Comparison of ENCODE assay signal across 12 cellular contexts in genomic region chr6:2881358-2881885, GRCh38. TPM values are rescaled to one million over a fixed set of nuclear protein-coding genes. Genes with fewer than 3 reads are reported as not detected.
DNase-seq lines count a peak whose midpoint lies in the region; ATAC-seq and TF ChIP-seq lines count a peak whose summit lies in the region.
"Had no signal": no experiment of that assay in that cellular context is flagged by ENCODE, and none has a peak within 500 bp of the region (broad histone marks: within the 10 kb centered on the region; RNA-seq: fewer than 3 reads in every experiment).

No MANE protein-coding gene starts in this region.

- intact Hi-C loops in transverse colon (cut with DNase I; ENCODE audit: low total_unique reads) = no loop called here

- H3K27ac ChIP-seq in transverse colon = peak overlapping the region; percentile 4 to 35 (median 18)

- no peak for TF ChIP-seq POLR2A in transverse colon (IDR thresholded peaks at IDR 0.05)

- H3K4me1 Mint-ChIP-seq in stimulated activated naive CD8-positive, alpha-beta T cell treated with anti-CD3 and anti-CD28 coated beads, Interleukin-15, Interleukin-2, amounts not matched to agents 100 ng/mL and 50 ng/mL, for 24 hours (ENCODE audit: low read depth) = peaks cover 84% of the 10 kb centered on the region
- H3K4me1 Mint-ChIP-seq in T-helper 2 cell treated with Interferon-gamma antibody and Interleukin-4, amounts not matched to agents 5 μg/mL and 100 μg/mL, for 36 hours (ENCODE audit: low read depth) = peaks cover 67% of the 10 kb centered on the region

- peaks cover 31% of the 10 kb centered on the region for H3K36me3 Mint-ChIP-seq in stimulated activated naive CD8-positive, alpha-beta T cell treated with anti-CD3 and anti-CD28 coated beads, Interleukin-15, Interleukin-2, amounts not matched to agents 100 ng/mL and 50 ng/mL, for 24 hours (ENCODE audit: low read depth)
- peaks cover 37% of the 10 kb centered on the region for H3K36me3 Mint-ChIP-seq in T-helper 2 cell treated with Interferon-gamma antibody and Interleukin-4, amounts not matched to agents 5 μg/mL and 100 μg/mL, for 36 hours (ENCODE audit: low read depth)

- no peak for TF ChIP-seq CTCF in transverse colon (IDR thresholded peaks at IDR 0.05)

- no peaks in the 10 kb centered on the region for H3K27me3 Mint-ChIP-seq in stimulated activated naive CD8-positive, alpha-beta T cell treated with anti-CD3 and anti-CD28 coated beads, Interleukin-15, Interleukin-2, amounts not matched to agents 100 ng/mL and 50 ng/mL, for 24 hours
- no peaks in the 10 kb centered on the region for H3K27me3 Mint-ChIP-seq in T-helper 2 cell treated with Interferon-gamma antibody and Interleukin-4, amounts not matched to agents 5 μg/mL and 100 μg/mL, for 36 hours (ENCODE audit: low read depth)

- no peaks in the 10 kb centered on the region for H3K36me3 ChIP-seq in transverse colon
- H3K36me3 ChIP-seq: esophagus squamous epithelium had no signal

- peaks cover 6 to 22% (median 16%) of the 10 kb centered on the region in 4 donors for H3K4me1 ChIP-seq in transverse colon

- H3K4me3 Mint-ChIP-seq in stimulated activated naive CD8-positive, alpha-beta T cell treated with anti-CD3 and anti-CD28 coated beads, Interleukin-15, Interleukin-2, amounts not matched to agents 100 ng/mL and 50 ng/mL, for 24 hours = peak overlapping the region; percentile 42
- H3K4me3 Mint-ChIP-seq in T-helper 2 cell treated with Interferon-gamma antibody and Interleukin-4, amounts not matched to agents 5 μg/mL and 100 μg/mL, for 36 hours = peak overlapping the region; percentile 64

- 34 to 42% methylated on average over 4 of the region's 4 CpGs for WGBS in transverse colon (ENCODE audit: low coverage in 1 of 2), 2 donors

- in situ Hi-C loops in transverse colon (cut with MboI; ENCODE audit: low pct_ligation_motif_present in 1 of 4, low pct_unique_long_range_greater_than_20kb in 1 of 4, low sequenced_read_pairs in 3 of 4) = no loop called here

- peak overlapping the region; percentile 17 for H3K27ac Mint-ChIP-seq in stimulated activated naive CD8-positive, alpha-beta T cell treated with anti-CD3 and anti-CD28 coated beads, Interleukin-15, Interleukin-2, amounts not matched to agents 100 ng/mL and 50 ng/mL, for 24 hours
- peak overlapping the region; percentile 60 for H3K27ac Mint-ChIP-seq in T-helper 2 cell treated with Interferon-gamma antibody and Interleukin-4, amounts not matched to agents 5 μg/mL and 100 μg/mL, for 36 hours

- no peak overlapping the region for H3K4me3 ChIP-seq in transverse colon
- H3K4me3 ChIP-seq: esophagus squamous epithelium had no signal

- DNase-seq in stimulated activated naive CD8-positive, alpha-beta T cell treated with anti-CD3 and anti-CD28 coated beads, Interleukin-15, Interleukin-2, amounts not matched to agents 100 U/mL and 50 U/mL, for 24 hours = no peak
- no peak for DNase-seq in T-helper 2 cell treated with Interferon-gamma antibody and Interleukin-4, amounts not matched to agents 5 μg/mL and 100 μg/mL, for 36 hours (ENCODE audit: low spot score)
- no peak for DNase-seq in transverse colon
- no peak for DNase-seq in NCI-H1092 (lab: John Stamatoyannopoulos, UW)
- no peak for DNase-seq in AG20443 (ENCODE audit: low spot score)
- DNase-seq in stimulated activated CD4-positive, alpha-beta T cell treated with anti-CD3 and anti-CD28 coated beads, Interleukin-4, amount 100 ng/mL, for 24 hours = no peak
- DNase-seq: activated CD8-positive, alpha-beta memory T cell treated with anti-CD3 and anti-CD28 coated beads for 24 hours; esophagus squamous epithelium; small intestine had no signal

- no peaks in the 10 kb centered on the region for H3K9me3 ChIP-seq in transverse colon
- H3K9me3 ChIP-seq: esophagus squamous epithelium had no signal

- H3K27me3 ChIP-seq in transverse colon = no peaks in the 10 kb centered on the region
- H3K27me3 ChIP-seq: esophagus squamous epithelium had no signal

- no peak for ATAC-seq in stimulated activated naive CD8-positive, alpha-beta T cell treated with anti-CD3 and anti-CD28 coated beads, Interleukin-15, Interleukin-2, amounts not matched to agents 100 U/mL and 50 U/mL, for 24 hours
- ATAC-seq in HG03108 (IDR thresholded peaks at IDR 0.05; ENCODE audit: unreplicated experiment) = peak; percentile 56

- no peak for TF ChIP-seq EP300 in transverse colon (IDR thresholded peaks at IDR 0.05; ENCODE audit: low read depth)

- no peaks in the 10 kb centered on the region for H3K9me3 Mint-ChIP-seq in stimulated activated naive CD8-positive, alpha-beta T cell treated with anti-CD3 and anti-CD28 coated beads, Interleukin-15, Interleukin-2, amounts not matched to agents 100 ng/mL and 50 ng/mL, for 24 hours
- H3K9me3 Mint-ChIP-seq in T-helper 2 cell treated with Interferon-gamma antibody and Interleukin-4, amounts not matched to agents 5 μg/mL and 100 μg/mL, for 36 hours = no peaks in the 10 kb centered on the region

RNA-seq across cellular contexts. Expression of gene SERPINB9, which starts 21.7 kb away (rescaled TPM):
- total RNA-seq in transverse colon = 1 to 10 TPM; 1.4 to 8.7 (median 6.1) TPM
- total RNA-seq: SK-MEL-5 had no signal

RNA-seq across cellular contexts. Expression of gene SERPINB1, which starts 39.8 kb away (rescaled TPM):
- total RNA-seq in transverse colon = 100 to 1,000 TPM in 2 of 4 donors, 10 to 100 TPM in 2; 22.3 to 140 (median 88.4) TPM
